Comparison of ENCODE assay signal across 1 cellular context in the genomic region with DNA sequence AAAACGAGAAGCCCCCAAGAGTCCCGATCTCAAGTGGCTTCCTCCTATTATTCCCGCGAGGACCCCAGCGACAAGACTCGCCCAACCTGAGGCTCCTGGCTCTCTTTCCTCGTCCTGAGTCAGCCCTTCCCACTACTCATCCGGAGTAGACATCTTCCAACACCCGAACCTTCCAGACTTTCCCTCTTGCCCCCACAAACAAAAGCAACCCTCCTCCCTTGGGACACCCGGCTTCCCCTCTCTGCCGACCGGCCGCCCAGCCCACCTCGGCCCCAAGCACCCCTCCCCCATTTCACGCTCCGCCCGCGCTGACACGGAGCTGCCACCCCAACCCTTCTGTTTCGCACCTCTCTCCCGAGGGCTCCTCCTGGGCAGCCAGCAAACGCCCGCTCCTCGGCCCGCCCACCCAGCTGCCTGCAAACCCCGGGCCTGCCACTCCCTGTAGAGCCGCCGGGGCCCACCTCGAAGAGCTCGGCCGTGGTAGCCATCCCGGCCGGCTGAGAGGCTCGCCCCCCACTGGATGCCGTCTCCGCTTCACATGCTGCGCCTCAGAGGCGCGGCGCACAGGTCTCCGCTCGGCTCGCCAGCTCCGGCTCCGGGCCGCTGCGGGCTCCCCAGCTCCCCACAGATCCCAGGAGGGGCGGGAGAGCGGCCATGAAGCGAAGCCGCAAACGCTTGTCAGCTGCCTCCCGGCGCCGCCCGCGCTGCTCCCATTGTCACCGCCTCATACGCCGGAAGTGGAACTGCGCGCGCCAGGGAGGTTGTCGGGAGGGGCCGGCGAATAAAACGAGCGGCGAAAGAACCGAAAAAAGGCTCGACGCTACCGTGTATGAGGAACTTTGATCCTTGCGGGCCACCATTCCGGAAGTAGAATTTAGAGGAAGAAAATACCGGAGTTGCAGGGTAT.
A peak's percentile ranks its signal among the peaks of the same experiment; 100 is the strongest.
TF ChIP-seq lines count a peak whose summit lies in the region.

A gene with protein sequence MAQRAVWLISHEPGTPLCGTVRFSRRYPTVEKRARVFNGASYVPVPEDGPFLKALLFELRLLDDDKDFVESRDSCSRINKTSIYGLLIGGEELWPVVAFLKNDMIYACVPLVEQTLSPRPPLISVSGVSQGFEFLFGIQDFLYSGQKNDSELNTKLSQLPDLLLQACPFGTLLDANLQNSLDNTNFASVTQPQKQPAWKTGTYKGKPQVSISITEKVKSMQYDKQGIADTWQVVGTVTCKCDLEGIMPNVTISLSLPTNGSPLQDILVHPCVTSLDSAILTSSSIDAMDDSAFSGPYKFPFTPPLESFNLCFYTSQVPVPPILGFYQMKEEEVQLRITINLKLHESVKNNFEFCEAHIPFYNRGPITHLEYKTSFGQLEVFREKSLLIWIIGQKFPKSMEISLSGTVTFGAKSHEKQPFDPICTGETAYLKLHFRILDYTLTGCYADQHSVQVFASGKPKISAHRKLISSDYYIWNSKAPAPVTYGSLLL (plus strand): TSS at position 811 of the 907 bp plus-strand sequence. CDS start 344 bp downstream, outside the sequence.
A gene with protein sequence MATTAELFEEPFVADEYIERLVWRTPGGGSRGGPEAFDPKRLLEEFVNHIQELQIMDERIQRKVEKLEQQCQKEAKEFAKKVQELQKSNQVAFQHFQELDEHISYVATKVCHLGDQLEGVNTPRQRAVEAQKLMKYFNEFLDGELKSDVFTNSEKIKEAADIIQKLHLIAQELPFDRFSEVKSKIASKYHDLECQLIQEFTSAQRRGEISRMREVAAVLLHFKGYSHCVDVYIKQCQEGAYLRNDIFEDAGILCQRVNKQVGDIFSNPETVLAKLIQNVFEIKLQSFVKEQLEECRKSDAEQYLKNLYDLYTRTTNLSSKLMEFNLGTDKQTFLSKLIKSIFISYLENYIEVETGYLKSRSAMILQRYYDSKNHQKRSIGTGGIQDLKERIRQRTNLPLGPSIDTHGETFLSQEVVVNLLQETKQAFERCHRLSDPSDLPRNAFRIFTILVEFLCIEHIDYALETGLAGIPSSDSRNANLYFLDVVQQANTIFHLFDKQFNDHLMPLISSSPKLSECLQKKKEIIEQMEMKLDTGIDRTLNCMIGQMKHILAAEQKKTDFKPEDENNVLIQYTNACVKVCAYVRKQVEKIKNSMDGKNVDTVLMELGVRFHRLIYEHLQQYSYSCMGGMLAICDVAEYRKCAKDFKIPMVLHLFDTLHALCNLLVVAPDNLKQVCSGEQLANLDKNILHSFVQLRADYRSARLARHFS (minus strand): TSS at position 745 of the 907 bp plus-strand sequence. CDS start 257 bp downstream, at position 488.

TF ChIP-seq in HepG2, 621 proteins besides CTCF, POLR2A, EP300 and RAD21 (continued from another document and continues in another):
- TF ChIP-seq RFXAP (CRISPR knock-in tag; IDR thresholded peaks at IDR 0.05; ENCODE audit: borderline replicate concordance) (no peak; the same call in 1 of the 2 replicates), ZNF878 (CRISPR knock-in tag; IDR thresholded peaks at IDR 0.05) (peak; percentile 85), MXI1 (IDR thresholded peaks at IDR 0.05; ENCODE audit: borderline replicate concordance, low read depth, low read length) (peak; percentile 75; the same call in 1 of the 3 replicates), TMF1 (CRISPR knock-in tag; IDR thresholded peaks at IDR 0.05; ENCODE audit: low read depth) (no peak), SMARCC2 (IDR thresholded peaks at IDR 0.05) (no peak), JUN (CRISPR knock-in tag; IDR thresholded peaks at IDR 0.05) (no peak), PHB2 (IDR thresholded peaks at IDR 0.05; ENCODE audit: partially characterized antibody) (no peak), SRF (IDR thresholded peaks at IDR 0.05; ENCODE audit: low read depth, low read length) (no peak), ZKSCAN8 (CRISPR knock-in tag; IDR thresholded peaks at IDR 0.05; ENCODE audit: borderline replicate concordance) (peak; percentile 66; the same call in 1 of the 2 replicates), ELF4 (CRISPR knock-in tag; IDR thresholded peaks at IDR 0.05; ENCODE audit: borderline replicate concordance) (peak; percentile 74; the same call in 1 of the 2 replicates), NCOA5 (CRISPR knock-in tag; IDR thresholded peaks at IDR 0.05) (no peak), MAF1 (CRISPR knock-in tag; IDR thresholded peaks at IDR 0.05; ENCODE audit: borderline replicate concordance) (no peak), GLI4 (CRISPR knock-in tag; IDR thresholded peaks at IDR 0.05; ENCODE audit: borderline replicate concordance) (peak; percentile 72; the same call in 1 of the 2 replicates), ZNF292 (CRISPR knock-in tag; IDR thresholded peaks at IDR 0.05; ENCODE audit: borderline replicate concordance, low read depth) (peak; percentile 61; the same call in 1 of the 2 replicates), ZMAT3 (CRISPR knock-in tag; conservative IDR thresholded peaks at IDR 0.05) (peak; percentile 80; the same call in 1 of the 2 replicates), MEIS2 (CRISPR knock-in tag; IDR thresholded peaks at IDR 0.05) (no peak; the same call in none of the 2 replicates), KLF9 (CRISPR knock-in tag; IDR thresholded peaks at IDR 0.05; ENCODE audit: low read depth) (0 out of 2 replicates have a peak, but pooled peaks have one; percentile 26), ZNF333 (CRISPR knock-in tag; IDR thresholded peaks at IDR 0.05; ENCODE audit: borderline replicate concordance) (no peak), KMT2B (CRISPR knock-in tag; IDR thresholded peaks at IDR 0.05) (peak; percentile 96), SAP130 (CRISPR knock-in tag; IDR thresholded peaks at IDR 0.05; ENCODE audit: low read depth) (peak; percentile 95)
- TF ChIP-seq, protein P1, sequence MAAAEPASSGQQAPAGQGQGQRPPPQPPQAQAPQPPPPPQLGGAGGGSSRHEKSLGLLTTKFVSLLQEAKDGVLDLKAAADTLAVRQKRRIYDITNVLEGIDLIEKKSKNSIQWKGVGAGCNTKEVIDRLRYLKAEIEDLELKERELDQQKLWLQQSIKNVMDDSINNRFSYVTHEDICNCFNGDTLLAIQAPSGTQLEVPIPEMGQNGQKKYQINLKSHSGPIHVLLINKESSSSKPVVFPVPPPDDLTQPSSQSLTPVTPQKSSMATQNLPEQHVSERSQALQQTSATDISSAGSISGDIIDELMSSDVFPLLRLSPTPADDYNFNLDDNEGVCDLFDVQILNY (CRISPR knock-in tag; conservative IDR thresholded peaks at IDR 0.05) = peak; percentile 63; the same call in 1 of the 2 replicates
- TF ChIP-seq, protein P2, sequence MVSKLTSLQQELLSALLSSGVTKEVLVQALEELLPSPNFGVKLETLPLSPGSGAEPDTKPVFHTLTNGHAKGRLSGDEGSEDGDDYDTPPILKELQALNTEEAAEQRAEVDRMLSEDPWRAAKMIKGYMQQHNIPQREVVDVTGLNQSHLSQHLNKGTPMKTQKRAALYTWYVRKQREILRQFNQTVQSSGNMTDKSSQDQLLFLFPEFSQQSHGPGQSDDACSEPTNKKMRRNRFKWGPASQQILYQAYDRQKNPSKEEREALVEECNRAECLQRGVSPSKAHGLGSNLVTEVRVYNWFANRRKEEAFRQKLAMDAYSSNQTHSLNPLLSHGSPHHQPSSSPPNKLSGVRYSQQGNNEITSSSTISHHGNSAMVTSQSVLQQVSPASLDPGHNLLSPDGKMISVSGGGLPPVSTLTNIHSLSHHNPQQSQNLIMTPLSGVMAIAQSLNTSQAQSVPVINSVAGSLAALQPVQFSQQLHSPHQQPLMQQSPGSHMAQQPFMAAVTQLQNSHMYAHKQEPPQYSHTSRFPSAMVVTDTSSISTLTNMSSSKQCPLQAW (CRISPR knock-in tag; IDR thresholded peaks at IDR 0.05) = peak; percentile 57; the same call in 1 of the 2 replicates
- TF ChIP-seq, protein P3, sequence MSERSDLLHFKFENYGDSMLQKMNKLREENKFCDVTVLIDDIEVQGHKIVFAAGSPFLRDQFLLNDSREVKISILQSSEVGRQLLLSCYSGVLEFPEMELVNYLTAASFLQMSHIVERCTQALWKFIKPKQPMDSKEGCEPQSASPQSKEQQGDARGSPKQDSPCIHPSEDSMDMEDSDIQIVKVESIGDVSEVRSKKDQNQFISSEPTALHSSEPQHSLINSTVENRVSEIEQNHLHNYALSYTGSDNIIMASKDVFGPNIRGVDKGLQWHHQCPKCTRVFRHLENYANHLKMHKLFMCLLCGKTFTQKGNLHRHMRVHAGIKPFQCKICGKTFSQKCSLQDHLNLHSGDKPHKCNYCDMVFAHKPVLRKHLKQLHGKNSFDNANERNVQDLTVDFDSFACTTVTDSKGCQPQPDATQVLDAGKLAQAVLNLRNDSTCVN (CRISPR knock-in tag; IDR thresholded peaks at IDR 0.05; ENCODE audit: borderline replicate concordance) = no peak
- TF ChIP-seq, protein P4, sequence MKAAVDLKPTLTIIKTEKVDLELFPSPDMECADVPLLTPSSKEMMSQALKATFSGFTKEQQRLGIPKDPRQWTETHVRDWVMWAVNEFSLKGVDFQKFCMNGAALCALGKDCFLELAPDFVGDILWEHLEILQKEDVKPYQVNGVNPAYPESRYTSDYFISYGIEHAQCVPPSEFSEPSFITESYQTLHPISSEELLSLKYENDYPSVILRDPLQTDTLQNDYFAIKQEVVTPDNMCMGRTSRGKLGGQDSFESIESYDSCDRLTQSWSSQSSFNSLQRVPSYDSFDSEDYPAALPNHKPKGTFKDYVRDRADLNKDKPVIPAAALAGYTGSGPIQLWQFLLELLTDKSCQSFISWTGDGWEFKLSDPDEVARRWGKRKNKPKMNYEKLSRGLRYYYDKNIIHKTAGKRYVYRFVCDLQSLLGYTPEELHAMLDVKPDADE (CRISPR knock-in tag; IDR thresholded peaks at IDR 0.05) = no peak
- TF ChIP-seq, protein P5, sequence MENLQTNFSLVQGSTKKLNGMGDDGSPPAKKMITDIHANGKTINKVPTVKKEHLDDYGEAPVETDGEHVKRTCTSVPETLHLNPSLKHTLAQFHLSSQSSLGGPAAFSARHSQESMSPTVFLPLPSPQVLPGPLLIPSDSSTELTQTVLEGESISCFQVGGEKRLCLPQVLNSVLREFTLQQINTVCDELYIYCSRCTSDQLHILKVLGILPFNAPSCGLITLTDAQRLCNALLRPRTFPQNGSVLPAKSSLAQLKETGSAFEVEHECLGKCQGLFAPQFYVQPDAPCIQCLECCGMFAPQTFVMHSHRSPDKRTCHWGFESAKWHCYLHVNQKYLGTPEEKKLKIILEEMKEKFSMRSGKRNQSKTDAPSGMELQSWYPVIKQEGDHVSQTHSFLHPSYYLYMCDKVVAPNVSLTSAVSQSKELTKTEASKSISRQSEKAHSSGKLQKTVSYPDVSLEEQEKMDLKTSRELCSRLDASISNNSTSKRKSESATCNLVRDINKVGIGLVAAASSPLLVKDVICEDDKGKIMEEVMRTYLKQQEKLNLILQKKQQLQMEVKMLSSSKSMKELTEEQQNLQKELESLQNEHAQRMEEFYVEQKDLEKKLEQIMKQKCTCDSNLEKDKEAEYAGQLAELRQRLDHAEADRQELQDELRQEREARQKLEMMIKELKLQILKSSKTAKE (CRISPR knock-in tag; IDR thresholded peaks at IDR 0.05; ENCODE audit: borderline replicate concordance) = no peak
- TF ChIP-seq, protein P6, sequence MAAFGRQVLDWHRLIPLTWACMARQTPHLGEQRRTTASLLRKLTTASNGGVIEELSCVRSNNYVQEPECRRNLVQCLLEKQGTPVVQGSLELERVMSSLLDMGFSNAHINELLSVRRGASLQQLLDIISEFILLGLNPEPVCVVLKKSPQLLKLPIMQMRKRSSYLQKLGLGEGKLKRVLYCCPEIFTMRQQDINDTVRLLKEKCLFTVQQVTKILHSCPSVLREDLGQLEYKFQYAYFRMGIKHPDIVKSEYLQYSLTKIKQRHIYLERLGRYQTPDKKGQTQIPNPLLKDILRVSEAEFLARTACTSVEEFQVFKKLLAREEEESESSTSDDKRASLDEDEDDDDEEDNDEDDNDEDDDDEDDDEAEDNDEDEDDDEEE (CRISPR knock-in tag; IDR thresholded peaks at IDR 0.05) = peak; percentile 78; the same call in 1 of the 2 replicates
- TF ChIP-seq, protein P7, sequence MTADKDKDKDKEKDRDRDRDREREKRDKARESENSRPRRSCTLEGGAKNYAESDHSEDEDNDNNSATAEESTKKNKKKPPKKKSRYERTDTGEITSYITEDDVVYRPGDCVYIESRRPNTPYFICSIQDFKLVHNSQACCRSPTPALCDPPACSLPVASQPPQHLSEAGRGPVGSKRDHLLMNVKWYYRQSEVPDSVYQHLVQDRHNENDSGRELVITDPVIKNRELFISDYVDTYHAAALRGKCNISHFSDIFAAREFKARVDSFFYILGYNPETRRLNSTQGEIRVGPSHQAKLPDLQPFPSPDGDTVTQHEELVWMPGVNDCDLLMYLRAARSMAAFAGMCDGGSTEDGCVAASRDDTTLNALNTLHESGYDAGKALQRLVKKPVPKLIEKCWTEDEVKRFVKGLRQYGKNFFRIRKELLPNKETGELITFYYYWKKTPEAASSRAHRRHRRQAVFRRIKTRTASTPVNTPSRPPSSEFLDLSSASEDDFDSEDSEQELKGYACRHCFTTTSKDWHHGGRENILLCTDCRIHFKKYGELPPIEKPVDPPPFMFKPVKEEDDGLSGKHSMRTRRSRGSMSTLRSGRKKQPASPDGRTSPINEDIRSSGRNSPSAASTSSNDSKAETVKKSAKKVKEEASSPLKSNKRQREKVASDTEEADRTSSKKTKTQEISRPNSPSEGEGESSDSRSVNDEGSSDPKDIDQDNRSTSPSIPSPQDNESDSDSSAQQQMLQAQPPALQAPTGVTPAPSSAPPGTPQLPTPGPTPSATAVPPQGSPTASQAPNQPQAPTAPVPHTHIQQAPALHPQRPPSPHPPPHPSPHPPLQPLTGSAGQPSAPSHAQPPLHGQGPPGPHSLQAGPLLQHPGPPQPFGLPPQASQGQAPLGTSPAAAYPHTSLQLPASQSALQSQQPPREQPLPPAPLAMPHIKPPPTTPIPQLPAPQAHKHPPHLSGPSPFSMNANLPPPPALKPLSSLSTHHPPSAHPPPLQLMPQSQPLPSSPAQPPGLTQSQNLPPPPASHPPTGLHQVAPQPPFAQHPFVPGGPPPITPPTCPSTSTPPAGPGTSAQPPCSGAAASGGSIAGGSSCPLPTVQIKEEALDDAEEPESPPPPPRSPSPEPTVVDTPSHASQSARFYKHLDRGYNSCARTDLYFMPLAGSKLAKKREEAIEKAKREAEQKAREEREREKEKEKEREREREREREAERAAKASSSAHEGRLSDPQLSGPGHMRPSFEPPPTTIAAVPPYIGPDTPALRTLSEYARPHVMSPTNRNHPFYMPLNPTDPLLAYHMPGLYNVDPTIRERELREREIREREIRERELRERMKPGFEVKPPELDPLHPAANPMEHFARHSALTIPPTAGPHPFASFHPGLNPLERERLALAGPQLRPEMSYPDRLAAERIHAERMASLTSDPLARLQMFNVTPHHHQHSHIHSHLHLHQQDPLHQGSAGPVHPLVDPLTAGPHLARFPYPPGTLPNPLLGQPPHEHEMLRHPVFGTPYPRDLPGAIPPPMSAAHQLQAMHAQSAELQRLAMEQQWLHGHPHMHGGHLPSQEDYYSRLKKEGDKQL (CRISPR knock-in tag; IDR thresholded peaks at IDR 0.05; ENCODE audit: low read depth) = no peak
- TF ChIP-seq, protein P8, sequence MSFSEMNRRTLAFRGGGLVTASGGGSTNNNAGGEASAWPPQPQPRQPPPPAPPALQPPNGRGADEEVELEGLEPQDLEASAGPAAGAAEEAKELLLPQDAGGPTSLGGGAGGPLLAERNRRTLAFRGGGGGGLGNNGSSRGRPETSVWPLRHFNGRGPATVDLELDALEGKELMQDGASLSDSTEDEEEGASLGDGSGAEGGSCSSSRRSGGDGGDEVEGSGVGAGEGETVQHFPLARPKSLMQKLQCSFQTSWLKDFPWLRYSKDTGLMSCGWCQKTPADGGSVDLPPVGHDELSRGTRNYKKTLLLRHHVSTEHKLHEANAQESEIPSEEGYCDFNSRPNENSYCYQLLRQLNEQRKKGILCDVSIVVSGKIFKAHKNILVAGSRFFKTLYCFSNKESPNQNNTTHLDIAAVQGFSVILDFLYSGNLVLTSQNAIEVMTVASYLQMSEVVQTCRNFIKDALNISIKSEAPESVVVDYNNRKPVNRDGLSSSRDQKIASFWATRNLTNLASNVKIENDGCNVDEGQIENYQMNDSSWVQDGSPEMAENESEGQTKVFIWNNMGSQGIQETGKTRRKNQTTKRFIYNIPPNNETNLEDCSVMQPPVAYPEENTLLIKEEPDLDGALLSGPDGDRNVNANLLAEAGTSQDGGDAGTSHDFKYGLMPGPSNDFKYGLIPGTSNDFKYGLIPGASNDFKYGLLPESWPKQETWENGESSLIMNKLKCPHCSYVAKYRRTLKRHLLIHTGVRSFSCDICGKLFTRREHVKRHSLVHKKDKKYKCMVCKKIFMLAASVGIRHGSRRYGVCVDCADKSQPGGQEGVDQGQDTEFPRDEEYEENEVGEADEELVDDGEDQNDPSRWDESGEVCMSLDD (CRISPR knock-in tag; IDR thresholded peaks at IDR 0.05; ENCODE audit: borderline replicate concordance) = no peak; the same call in 1 of the 2 replicates
